8 cellular contexts compared by ENCODE assay signal in the genomic region with DNA sequence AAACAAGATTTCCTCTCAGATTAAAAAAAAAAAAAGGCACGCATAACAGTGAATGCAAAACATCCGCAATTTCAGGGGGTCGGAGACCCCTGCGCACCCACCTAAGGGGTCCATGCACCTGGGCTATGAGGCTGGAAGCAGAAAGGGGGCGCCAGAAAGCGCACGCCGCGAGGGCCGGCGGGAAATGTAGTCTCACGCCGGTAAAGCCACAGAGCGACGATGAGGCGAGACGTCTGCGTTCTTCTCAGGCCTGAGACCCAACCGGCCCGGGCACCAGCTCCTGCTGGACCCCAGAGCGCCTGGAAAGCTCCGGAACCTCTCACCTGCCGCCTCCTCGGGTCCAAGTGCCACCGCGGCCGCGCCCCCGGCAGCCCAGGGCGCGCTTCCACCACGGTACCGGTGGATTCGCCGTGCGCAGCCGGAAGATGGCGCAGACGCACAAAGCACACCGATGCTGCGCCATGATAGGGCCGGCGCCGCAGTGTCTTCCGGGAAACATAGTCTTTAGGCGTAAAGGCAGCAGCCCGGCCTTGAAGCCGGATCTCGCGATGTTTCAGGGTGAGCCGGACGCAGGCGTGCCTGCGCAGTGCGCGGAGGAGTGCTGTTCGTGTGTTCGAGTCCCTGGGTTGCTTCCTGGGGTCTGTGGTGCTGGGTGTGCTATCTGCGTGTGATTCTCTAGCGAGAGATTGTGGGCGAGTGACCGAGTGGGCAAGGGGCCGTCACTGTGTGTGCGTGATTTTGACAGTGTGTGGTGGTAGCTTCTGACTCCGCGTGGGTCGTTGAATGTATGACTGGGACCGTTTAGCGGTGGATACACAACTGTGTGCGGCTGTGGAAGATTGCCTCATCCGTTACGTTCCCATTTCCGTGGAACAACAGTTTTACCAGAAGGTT. TPM values are rescaled to one million over a fixed set of nuclear protein-coding genes. Genes with fewer than 3 reads are reported as not detected.
DNase-seq lines count a peak whose midpoint lies in the region; ATAC-seq and FAIRE-seq lines count a peak whose summit lies in the region.

A gene (minus strand): TSS at position 416 of the 894 bp plus-strand sequence. CDS start 1,782 bp downstream, outside the sequence.

- peak; percentile 65 for ATAC-seq in HG03469 (IDR thresholded peaks at IDR 0.05; ENCODE audit: unreplicated experiment)
- ATAC-seq in esophagus mucosa: peak; percentile 99

- no peaks in the 10 kb centered on the region for H4K20me1 ChIP-seq in BLaER1

- no peaks in the 10 kb centered on the region for H3K27me3 ChIP-seq in BLaER1
- H3K27me3 ChIP-seq in mucosa of stomach (ENCODE audit: control insufficient read depth, insufficient read depth, low read length): no peaks in the 10 kb centered on the region

- H3K27ac ChIP-seq in BLaER1: peak within 1 kb of the TSS; percentile 98

- H3K4me2 ChIP-seq in BLaER1: peak within 1 kb of the TSS; percentile 59

- H3K4me3 ChIP-seq in BLaER1 (peak within 1 kb of the TSS; percentile 76), mucosa of stomach (ENCODE audit: low read length) (peak within 1 kb of the TSS; percentile 69)

- H3K9ac ChIP-seq in BLaER1 (peak within 1 kb of the TSS; percentile 97), mucosa of stomach (ENCODE audit: low read length) (peak within 1 kb of the TSS; percentile 71)

- no peaks in the 10 kb centered on the region for H3K4me1 ChIP-seq in BLaER1
- peaks cover 3% of the 10 kb centered on the region for H3K4me1 ChIP-seq in mucosa of stomach (ENCODE audit: control insufficient read depth, insufficient read depth, low read length)

- FAIRE-seq in GM19239 (lab: Jason Lieb, UNC): peak; percentile 74

- H3K36me3 ChIP-seq in BLaER1: peaks cover 37% of the 10 kb centered on the region
- no peaks in the 10 kb centered on the region for H3K36me3 ChIP-seq in mucosa of stomach (ENCODE audit: control insufficient read depth, insufficient read depth, low read length)

- peak; percentile 61 for DNase-seq in GM19239 (ENCODE audit: insufficient read length, low spot score)
- DNase-seq in NOMO-1 (lab: John Stamatoyannopoulos, UW; ENCODE audit: unreplicated experiment in 2 of 2): peak; percentile 59 to 86
- DNase-seq in activated T-cell treated with anti-CD3 and anti-CD28 coated beads, Interleukin-2, amount 50 U/mL, for 1 hour: peak; percentile 86
- peak; percentile 88 for DNase-seq in stimulated activated CD8-positive, alpha-beta memory T cell treated with anti-CD3 and anti-CD28 coated beads, Interleukin-4, amount 100 ng/mL, for 48 hours

- H3K9me3 ChIP-seq in BLaER1: peaks cover 55% of the 10 kb centered on the region
- H3K9me3 ChIP-seq in mucosa of stomach (ENCODE audit: control insufficient read depth, low read length): no peaks in the 10 kb centered on the region

RNA-seq across cellular contexts. Expression of the gene that starts here (rescaled TPM):
- 0.92 TPM for total RNA-seq in esophagus mucosa

Comparison
In these comparisons a context has a peak if more than half of its experiments do, and no peak if none do; other contexts are left out.
1. Peak in every context shown above with its lines: DNase-seq, ATAC-seq, H3K4me3 ChIP-seq and H3K27ac ChIP-seq.
2. Peak in ATAC-seq in esophagus mucosa; RNA of the gene not detected or under 1 TPM.